16 cellular contexts compared by ENCODE assay signal in genomic region chr5:137856916-137857862, GRCh38. TPM values are rescaled to one million over a fixed set of nuclear protein-coding genes. Genes with fewer than 3 reads are reported as not detected.
DNase-seq lines count a peak whose midpoint lies in the region; ATAC-seq, FAIRE-seq and TF ChIP-seq lines count a peak whose summit lies in the region.
"Had no signal": no experiment of that assay in that cellular context is flagged by ENCODE, and none has a peak within 500 bp of the region (broad histone marks: within the 10 kb centered on the region; RNA-seq: fewer than 3 reads in every experiment).

No MANE protein-coding gene starts in this region.

- H3K36me3 ChIP-seq in esophagus muscularis mucosa (no peaks in the 10 kb centered on the region), gastrocnemius medialis (no peaks in the 10 kb centered on the region)
- H3K36me3 ChIP-seq: ovary had no signal

- no peak for TF ChIP-seq POLR2A in GM12891 (IDR thresholded peaks at IDR 0.05; ENCODE audit: low read depth, low read length)
- no peak for TF ChIP-seq POLR2A in esophagus muscularis mucosa (IDR thresholded peaks at IDR 0.05; ENCODE audit: low read depth)
- TF ChIP-seq POLR2A in gastrocnemius medialis (IDR thresholded peaks at IDR 0.05) = no peak

- peak; percentile 75 for FAIRE-seq in GM12891 (lab: Jason Lieb, UNC)

- in situ Hi-C loops in gastrocnemius medialis (cut with MboI; ENCODE audit: low sequenced_read_pairs in 4 of 4) = no loop called here

- ATAC-seq in HG03095 (IDR thresholded peaks at IDR 0.05; ENCODE audit: unreplicated experiment) (peak; percentile 37), gastrocnemius medialis (peak; percentile 62 to 79)
- ATAC-seq: stimulated activated naive CD8-positive, alpha-beta T cell treated with anti-CD3 and anti-CD28 coated beads, Interleukin-15, Interleukin-2, amounts not matched to agents 100 U/mL and 50 U/mL, for 24 hours had no signal

- H3K4me3 ChIP-seq in esophagus muscularis mucosa (peak overlapping the region in 2 of 4 donors; percentile 19 to 34), gastrocnemius medialis (peak overlapping the region; percentile 10 to 34 (median 26))

- H3K9me3 ChIP-seq in esophagus muscularis mucosa (no peaks in the 10 kb centered on the region), gastrocnemius medialis (no peaks in the 10 kb centered on the region)
- H3K9me3 ChIP-seq: ovary had no signal

- no peak for DNase-seq in GM12891 (ENCODE audit: insufficient read length, low spot score)
- no peak for DNase-seq in esophagus muscularis mucosa (ENCODE audit: extremely low spot score)
- peak in 1 of 2 donors; percentile 71 for DNase-seq in gastrocnemius medialis
- DNase-seq in posterior cingulate gyrus = no peak
- DNase-seq in NCI-H2171 (lab: John Stamatoyannopoulos, UW) = no peak
- no peak for DNase-seq in putamen (ENCODE audit: low spot score)
- no peak for DNase-seq in HPDE6-E6E7 (ENCODE audit: extremely low spot score)
- DNase-seq: activated CD4-positive, alpha-beta T cell treated with anti-CD3 and anti-CD28 coated beads for 1 hour; activated T-cell treated with anti-CD3 and anti-CD28 coated beads, Interleukin-2, amount 50 U/mL, for 1 hour; dermis blood vessel endothelial cell; mesendoderm; ovary; stimulated activated CD4-positive, alpha-beta T cell treated with anti-CD3 and anti-CD28 coated beads, Interleukin-4, amount 100 ng/mL, for 24 hours; stimulated activated naive CD8-positive, alpha-beta T cell treated with anti-CD3 and anti-CD28 coated beads, Interleukin-15, Interleukin-2, amounts not matched to agents 100 U/mL and 50 U/mL, for 24 hours had no signal

- H3K4me1 ChIP-seq in esophagus muscularis mucosa (peaks cover 18 to 29% (median 23%) of the 10 kb centered on the region in 4 donors), gastrocnemius medialis (peaks cover 33 to 37% of the 10 kb centered on the region in 2 donors)

- TF ChIP-seq EP300 in esophagus muscularis mucosa (IDR thresholded peaks at IDR 0.05) = no peak

- H3K27me3 ChIP-seq in esophagus muscularis mucosa (no peaks in the 10 kb centered on the region), gastrocnemius medialis (no peaks in the 10 kb centered on the region)
- H3K27me3 ChIP-seq: ovary had no signal

- H3K27ac ChIP-seq in esophagus muscularis mucosa (replicated peaks in 1 of 4) (peak overlapping the region in 3 of 4 donors; percentile 54 to 65 (median 58)), gastrocnemius medialis (peak overlapping the region; percentile 81 to 88 (median 87))

- intact Hi-C loops in esophagus muscularis mucosa (cut with DNase I) (no loop called here), gastrocnemius medialis (cut with DNase I; ENCODE audit: low total_unique reads) (no loop called here), posterior cingulate gyrus (cut with DNase I) (no loop called here)

- WGBS in esophagus muscularis mucosa = 81% methylated on average over 5 of the region's 5 CpGs

- TF ChIP-seq CTCF in esophagus muscularis mucosa (IDR thresholded peaks at IDR 0.05) (no peak), gastrocnemius medialis (IDR thresholded peaks at IDR 0.05 in 4 of 5, conservative IDR thresholded peaks at IDR 0.05 in 1 of 5) (no peak)

TF ChIP-seq in GM12891, 5 proteins besides CTCF, POLR2A, EP300 and RAD21:
- no peak for TF ChIP-seq SPI1 (IDR thresholded peaks at IDR 0.05; ENCODE audit: low read depth, low read length)
- no peak for TF ChIP-seq TAF1 (IDR thresholded peaks at IDR 0.05; ENCODE audit: low read depth, low read length)
- TF ChIP-seq POLR2AphosphoS5 (IDR thresholded peaks at IDR 0.05; ENCODE audit: low read depth, low read length) = no peak
- no peak for TF ChIP-seq PAX5 (IDR thresholded peaks at IDR 0.05; ENCODE audit: insufficient read depth, low read length, severe bottlenecking)
- TF ChIP-seq POU2F2 (IDR thresholded peaks at IDR 0.05; ENCODE audit: low read depth, low read length) = no peak

RNA-seq across cellular contexts. Expression of gene MYOT, which starts 10.5 kb away (rescaled TPM):
- 0.05 TPM for polyA plus RNA-seq in GM12891 (2012; ENCODE audit: low read depth, missing spikeins)
- total RNA-seq in esophagus muscularis mucosa = 10 to 100 TPM; 19.4 to 35.6 (median 30.0) TPM
- 100 to 1,000 TPM in 3 of 4 donors, 10 to 100 TPM in 1; 99.0 to 801 (median 294) TPM for total RNA-seq in gastrocnemius medialis
- total RNA-seq: dermis blood vessel endothelial cell had no signal
- polyA plus RNA-seq: CD14-positive monocyte had no signal

RNA-seq across cellular contexts. Expression of gene PKD2L2, which starts 32.1 kb away (rescaled TPM):
- 0.04 TPM for polyA plus RNA-seq in GM12891 (2012; ENCODE audit: low read depth, missing spikeins)
- total RNA-seq in esophagus muscularis mucosa (under 1 TPM in 1 of 4 donors, not detected in 3; 0.39 TPM), gastrocnemius medialis (1 to 10 TPM in 1 of 4 donors, under 1 TPM in 2, not detected in 1; 0.70 to 4.8 (median 0.94) TPM)
